ENCODE assay signal across 22 cellular contexts in the genomic region with DNA sequence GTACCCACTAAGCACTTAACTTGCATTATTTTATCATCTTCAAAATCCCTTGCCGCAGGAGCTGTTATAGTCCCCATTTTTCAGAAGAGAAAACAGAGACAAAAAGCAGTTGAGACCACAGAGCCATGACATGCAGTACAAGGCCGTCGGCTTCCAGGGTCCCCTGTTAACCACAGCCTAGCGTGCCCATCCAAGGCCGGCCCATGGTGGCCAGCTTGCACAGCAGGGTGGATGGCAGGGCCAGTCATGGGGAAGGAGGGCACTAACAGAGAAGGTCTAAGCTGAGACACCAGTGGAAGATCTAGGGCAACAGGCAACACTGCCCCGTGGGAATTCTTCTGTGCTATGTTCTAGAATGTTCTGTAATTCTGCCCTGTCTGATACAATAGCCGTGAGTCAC.
A peak's percentile ranks its signal among the peaks of the same experiment; 100 is the strongest.
DNase-seq lines count a peak whose midpoint lies in the region; ATAC-seq lines count a peak whose summit lies in the region.
"Had no signal": no experiment of that assay in that cellular context is flagged by ENCODE, and none has a peak within 500 bp of the region (broad histone marks: within the 10 kb centered on the region; RNA-seq: fewer than 3 reads in every experiment).

No MANE protein-coding gene starts in this region.

- H3K27ac ChIP-seq in effector memory CD4-positive, alpha-beta T cell (ENCODE audit: insufficient read depth, low read length, poor library complexity, severe bottlenecking) = peak overlapping the region; percentile 89
- H3K27ac ChIP-seq: breast epithelium, epithelial cell of prostate, thoracic aorta had no signal

- peaks cover 38% of the 10 kb centered on the region for H3K4me1 ChIP-seq in effector memory CD4-positive, alpha-beta T cell (ENCODE audit: control insufficient read depth, insufficient read depth, low read length, poor library complexity, severe bottlenecking)
- H3K4me1 ChIP-seq: HAP-1 had no signal

- intact Hi-C loops in activated CD4-positive, alpha-beta memory T cell treated with anti-CD3 and anti-CD28 coated beads for 36 hours (cut with micrococcal nuclease) = loop anchor here (5.0 to 10.0 kb wide), 3 partner anchors 334 to 662 kb away; no protein-coding TSS in a partner anchor

- peaks cover 55% of the 10 kb centered on the region for H3K4me1 Mint-ChIP-seq in activated T-cell treated with anti-CD3 and anti-CD28 coated beads, Interleukin-2, amount 50 U/mL, for 24 hours (ENCODE audit: low read depth)
- H3K4me1 Mint-ChIP-seq in activated CD4-positive, alpha-beta memory T cell treated with anti-CD3 and anti-CD28 coated beads for 36 hours (ENCODE audit: low read depth) = peaks cover 64% of the 10 kb centered on the region
- peaks cover 30% of the 10 kb centered on the region for H3K4me1 Mint-ChIP-seq in stimulated activated memory B cell treated with anti-CD40 and anti-IgM and Interleukin-4, amounts not matched to agents 10 μg/mL and 1 μg/mL and 100 μg/mL, for 72 hours

- DNase-seq in activated T-cell treated with anti-CD3 and anti-CD28 coated beads, Interleukin-2, amount 50 U/mL, for 24 hours = peak; percentile 39
- no peak for DNase-seq in activated T-cell treated with anti-CD3 and anti-CD28 coated beads, Interleukin-2, amount 50 U/mL, for 48 hours
- no peak for DNase-seq in activated CD4-positive, alpha-beta memory T cell treated with anti-CD3 and anti-CD28 coated beads for 36 hours
- DNase-seq in effector memory CD4-positive, alpha-beta T cell = no peak
- DNase-seq in DMS53 treated with DMSO at 0.1 percent for 48 hours (lab: John Stamatoyannopoulos, UW; ENCODE audit: unreplicated experiment) (no peak), DMS 273 (lab: John Stamatoyannopoulos, UW; ENCODE audit: unreplicated experiment) (no peak)
- DNase-seq: activated CD4-positive, alpha-beta T cell treated with anti-CD3 and anti-CD28 coated beads, Interleukin-2, amount 50 U/mL, for 48 hours; dermis blood vessel endothelial cell; DMS153; foreskin fibroblast; GDM1; hippocampal formation; Karpas-422; NCI-H1048; NCI-H187 treated with DMSO at 0.1 percent for 48 hours had no signal

- POLR2A ChIA-PET in activated CD4-positive, alpha-beta memory T cell treated with anti-CD3 and anti-CD28 coated beads for 36 hours (lab: Charles Lee) = interaction anchor here (0.8 to 7.0 kb wide), 14 partner anchors 10 to 334 kb away, joined by 3 to 92 read pairs (median 8); a partner anchor contains a TSS

- peak overlapping the region; percentile 81 for H3K4me3 Mint-ChIP-seq in activated T-cell treated with anti-CD3 and anti-CD28 coated beads, Interleukin-2, amount 50 U/mL, for 24 hours
- H3K4me3 Mint-ChIP-seq in activated CD4-positive, alpha-beta memory T cell treated with anti-CD3 and anti-CD28 coated beads for 36 hours = peak overlapping the region; percentile 77
- H3K4me3 Mint-ChIP-seq in stimulated activated memory B cell treated with anti-CD40 and anti-IgM and Interleukin-4, amounts not matched to agents 10 μg/mL and 1 μg/mL and 100 μg/mL, for 72 hours = no peak overlapping the region

- ATAC-seq in stimulated activated memory B cell treated with anti-CD40 and anti-IgM and Interleukin-4, amounts not matched to agents 10 μg/mL and 1 μg/mL and 100 μg/mL, for 72 hours = no peak
- no peak for ATAC-seq in GM18502 (IDR thresholded peaks at IDR 0.05; ENCODE audit: poor library complexity, unreplicated experiment)
- ATAC-seq: right cardiac atrium had no signal

- peaks cover 4% of the 10 kb centered on the region for H3K36me3 Mint-ChIP-seq in activated T-cell treated with anti-CD3 and anti-CD28 coated beads, Interleukin-2, amount 50 U/mL, for 24 hours (ENCODE audit: low read depth)
- H3K36me3 Mint-ChIP-seq in activated CD4-positive, alpha-beta memory T cell treated with anti-CD3 and anti-CD28 coated beads for 36 hours = peaks cover 3% of the 10 kb centered on the region
- no peaks in the 10 kb centered on the region for H3K36me3 Mint-ChIP-seq in stimulated activated memory B cell treated with anti-CD40 and anti-IgM and Interleukin-4, amounts not matched to agents 10 μg/mL and 1 μg/mL and 100 μg/mL, for 72 hours

- no peaks in the 10 kb centered on the region for H3K9me3 ChIP-seq in effector memory CD4-positive, alpha-beta T cell (ENCODE audit: control insufficient read depth, low read length)
- H3K9me3 ChIP-seq: breast epithelium, HAP-1, thoracic aorta had no signal

- no peaks in the 10 kb centered on the region for H3K27me3 Mint-ChIP-seq in activated T-cell treated with anti-CD3 and anti-CD28 coated beads, Interleukin-2, amount 50 U/mL, for 24 hours
- no peaks in the 10 kb centered on the region for H3K27me3 Mint-ChIP-seq in activated CD4-positive, alpha-beta memory T cell treated with anti-CD3 and anti-CD28 coated beads for 36 hours
- H3K27me3 Mint-ChIP-seq in stimulated activated memory B cell treated with anti-CD40 and anti-IgM and Interleukin-4, amounts not matched to agents 10 μg/mL and 1 μg/mL and 100 μg/mL, for 72 hours = peaks cover 52% of the 10 kb centered on the region

- CTCF ChIA-PET in activated CD4-positive, alpha-beta memory T cell treated with anti-CD3 and anti-CD28 coated beads for 36 hours (lab: Charles Lee) = interaction anchor here (0.8 to 4.0 kb wide), 5 partner anchors 22 to 190 kb away, joined by 3 to 27 read pairs (median 5); no protein-coding TSS in a partner anchor

- H3K27ac Mint-ChIP-seq in activated T-cell treated with anti-CD3 and anti-CD28 coated beads, Interleukin-2, amount 50 U/mL, for 24 hours = peak overlapping the region; percentile 94
- H3K27ac Mint-ChIP-seq in activated CD4-positive, alpha-beta memory T cell treated with anti-CD3 and anti-CD28 coated beads for 36 hours = peak overlapping the region; percentile 91
- peak overlapping the region; percentile 84 for H3K27ac Mint-ChIP-seq in stimulated activated memory B cell treated with anti-CD40 and anti-IgM and Interleukin-4, amounts not matched to agents 10 μg/mL and 1 μg/mL and 100 μg/mL, for 72 hours

- no peak overlapping the region for H3K4me3 ChIP-seq in effector memory CD4-positive, alpha-beta T cell (ENCODE audit: insufficient read depth, low read depth, low read length, poor library complexity, severe bottlenecking)
- H3K4me3 ChIP-seq: breast epithelium, HAP-1, thoracic aorta had no signal

- no peaks in the 10 kb centered on the region for H3K9me3 Mint-ChIP-seq in activated T-cell treated with anti-CD3 and anti-CD28 coated beads, Interleukin-2, amount 50 U/mL, for 24 hours
- H3K9me3 Mint-ChIP-seq in activated CD4-positive, alpha-beta memory T cell treated with anti-CD3 and anti-CD28 coated beads for 36 hours = no peaks in the 10 kb centered on the region
- no peaks in the 10 kb centered on the region for H3K9me3 Mint-ChIP-seq in stimulated activated memory B cell treated with anti-CD40 and anti-IgM and Interleukin-4, amounts not matched to agents 10 μg/mL and 1 μg/mL and 100 μg/mL, for 72 hours

- no peaks in the 10 kb centered on the region for H3K27me3 ChIP-seq in effector memory CD4-positive, alpha-beta T cell (replicated peaks; ENCODE audit: control insufficient read depth, insufficient read depth, low read length, poor library complexity, severe bottlenecking)
- H3K27me3 ChIP-seq: breast epithelium had no signal

- H3K36me3 ChIP-seq in effector memory CD4-positive, alpha-beta T cell (ENCODE audit: control insufficient read depth, insufficient read depth, low read length) = no peaks in the 10 kb centered on the region
- H3K36me3 ChIP-seq: breast epithelium, HAP-1, thoracic aorta had no signal
